2 cellular contexts compared by ENCODE assay signal in genomic region chr10:73931767-73932624, GRCh38.
TF ChIP-seq lines count a peak whose summit lies in the region.

No MANE protein-coding gene starts in this region.

TF ChIP-seq in HCT116, 20 proteins besides CTCF, POLR2A, EP300 and RAD21:
- TF ChIP-seq MAX (IDR thresholded peaks at IDR 0.05) (peak; percentile 89), CBX3 (IDR thresholded peaks at IDR 0.05; ENCODE audit: low read depth) (peak; percentile 99), SRF (IDR thresholded peaks at IDR 0.05; ENCODE audit: low read depth) (no peak; the same call in 1 of the 2 replicates), ELF1 (IDR thresholded peaks at IDR 0.05; ENCODE audit: borderline replicate concordance, low read depth) (no peak), POLR2AphosphoS5 (IDR thresholded peaks at IDR 0.05; ENCODE audit: low read depth, low read length) (peak; percentile 71; the same call in 1 of the 2 replicates), EZH2 (IDR thresholded peaks at IDR 0.05) (no peak), SP1 (IDR thresholded peaks at IDR 0.05; ENCODE audit: low read depth) (peak; percentile 98), REST (IDR thresholded peaks at IDR 0.05; ENCODE audit: low read depth) (no peak), JUND (IDR thresholded peaks at IDR 0.05) (peak; percentile 97), EGR1 (IDR thresholded peaks at IDR 0.05; ENCODE audit: low read depth) (no peak; the same call in 1 of the 2 replicates), SIN3A (IDR thresholded peaks at IDR 0.05; ENCODE audit: low read depth) (no peak; the same call in 1 of the 2 replicates), ZFX (IDR thresholded peaks at IDR 0.05) (no peak), CEBPB (IDR thresholded peaks at IDR 0.05; ENCODE audit: low read depth) (peak; percentile 87), TCF7L2 (IDR thresholded peaks at IDR 0.05; ENCODE audit: borderline replicate concordance, extremely low read depth, insufficient read depth, insufficient read length) (peak; percentile 95), EZH2phosphoT487 (IDR thresholded peaks at IDR 0.05; ENCODE audit: borderline replicate concordance) (no peak), YY1 (IDR thresholded peaks at IDR 0.05; ENCODE audit: extremely low read depth, insufficient replicate concordance, low read depth, low read length) (peak; percentile 37), ZBTB33 (IDR thresholded peaks at IDR 0.05; ENCODE audit: extremely low read depth, insufficient replicate concordance, low read length) (no peak), FOSL1 (IDR thresholded peaks at IDR 0.05; ENCODE audit: low read depth) (peak; percentile 98), ZNF274 (IDR thresholded peaks at IDR 0.05; ENCODE audit: low read depth, low read length) (no peak)
- TF ChIP-seq, protein P1, sequence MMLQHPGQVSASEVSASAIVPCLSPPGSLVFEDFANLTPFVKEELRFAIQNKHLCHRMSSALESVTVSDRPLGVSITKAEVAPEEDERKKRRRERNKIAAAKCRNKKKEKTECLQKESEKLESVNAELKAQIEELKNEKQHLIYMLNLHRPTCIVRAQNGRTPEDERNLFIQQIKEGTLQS (IDR thresholded peaks at IDR 0.05) = no peak
TF ChIP-seq in HCT116: peak in this region for 9.

TF ChIP-seq in SK-N-SH, 30 proteins besides CTCF, POLR2A, EP300 and RAD21 (continued from another document):
- TF ChIP-seq USF1 (IDR thresholded peaks at IDR 0.05; ENCODE audit: borderline replicate concordance, low read depth) (no peak), FOSL2 (IDR thresholded peaks at IDR 0.05; ENCODE audit: borderline replicate concordance, low read depth) (no peak; the same call in 1 of the 2 replicates), ELF1 (IDR thresholded peaks at IDR 0.05) (no peak), FOXJ3 (CRISPR knock-in tag; IDR thresholded peaks at IDR 0.05) (no peak), SMC3 (IDR thresholded peaks at IDR 0.05; ENCODE audit: low read depth, low read length) (no peak), RXRA (IDR thresholded peaks at IDR 0.05; ENCODE audit: borderline replicate concordance, low read depth) (no peak), SIN3A (IDR thresholded peaks at IDR 0.05; ENCODE audit: borderline replicate concordance, low read depth, low read length) (no peak), NRF1 (IDR thresholded peaks at IDR 0.05; ENCODE audit: low read depth, low read length) (no peak), EZH2phosphoT487 (IDR thresholded peaks at IDR 0.05; ENCODE audit: borderline replicate concordance, low read depth) (no peak), RCOR1 (IDR thresholded peaks at IDR 0.05; ENCODE audit: low read length) (no peak), REST (IDR thresholded peaks at IDR 0.05; ENCODE audit: low read depth, low read length) (no peak), ZBTB33 (IDR thresholded peaks at IDR 0.05; ENCODE audit: borderline replicate concordance, low read depth) (no peak), TCF12 (IDR thresholded peaks at IDR 0.05) (no peak), MAX (IDR thresholded peaks at IDR 0.05; ENCODE audit: low read depth) (no peak)
- TF ChIP-seq, protein P2, sequence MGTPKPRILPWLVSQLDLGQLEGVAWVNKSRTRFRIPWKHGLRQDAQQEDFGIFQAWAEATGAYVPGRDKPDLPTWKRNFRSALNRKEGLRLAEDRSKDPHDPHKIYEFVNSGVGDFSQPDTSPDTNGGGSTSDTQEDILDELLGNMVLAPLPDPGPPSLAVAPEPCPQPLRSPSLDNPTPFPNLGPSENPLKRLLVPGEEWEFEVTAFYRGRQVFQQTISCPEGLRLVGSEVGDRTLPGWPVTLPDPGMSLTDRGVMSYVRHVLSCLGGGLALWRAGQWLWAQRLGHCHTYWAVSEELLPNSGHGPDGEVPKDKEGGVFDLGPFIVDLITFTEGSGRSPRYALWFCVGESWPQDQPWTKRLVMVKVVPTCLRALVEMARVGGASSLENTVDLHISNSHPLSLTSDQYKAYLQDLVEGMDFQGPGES (IDR thresholded peaks at IDR 0.05; ENCODE audit: low read depth, low read length) = no peak
